ENCODE assay signal across 8 cellular contexts in the genomic region with DNA sequence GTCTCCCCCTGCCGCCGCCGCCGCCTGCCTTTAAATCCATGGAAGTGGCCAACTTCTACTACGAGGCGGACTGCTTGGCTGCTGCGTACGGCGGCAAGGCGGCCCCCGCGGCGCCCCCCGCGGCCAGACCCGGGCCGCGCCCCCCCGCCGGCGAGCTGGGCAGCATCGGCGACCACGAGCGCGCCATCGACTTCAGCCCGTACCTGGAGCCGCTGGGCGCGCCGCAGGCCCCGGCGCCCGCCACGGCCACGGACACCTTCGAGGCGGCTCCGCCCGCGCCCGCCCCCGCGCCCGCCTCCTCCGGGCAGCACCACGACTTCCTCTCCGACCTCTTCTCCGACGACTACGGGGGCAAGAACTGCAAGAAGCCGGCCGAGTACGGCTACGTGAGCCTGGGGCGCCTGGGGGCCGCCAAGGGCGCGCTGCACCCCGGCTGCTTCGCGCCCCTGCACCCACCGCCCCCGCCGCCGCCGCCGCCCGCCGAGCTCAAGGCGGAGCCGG. TPM values are rescaled to one million over a fixed set of nuclear protein-coding genes. Genes with fewer than 3 reads are reported as not detected.
A peak's percentile ranks its signal among the peaks of the same experiment; 100 is the strongest.
DNase-seq lines count a peak whose midpoint lies in the region; ATAC-seq and TF ChIP-seq lines count a peak whose summit lies in the region.

No MANE protein-coding gene starts in this region.

- TF ChIP-seq CTCF in LNCAP (IDR thresholded peaks at IDR 0.05) (peak; percentile 14; the same call in 1 of the 2 replicates), right lobe of liver (IDR thresholded peaks at IDR 0.05) (no peak)

- H3K9me3 ChIP-seq in right lobe of liver, result no peaks in the 10 kb centered on the region

- WGBS in right lobe of liver (ENCODE audit: insufficient coverage, low coverage, low lambda C conversion rate, missing lambda C conversion rate), result 0% methylated on average over 6 of the region's 73 CpGs

- peak overlapping the region; percentile 67 to 88 (median 85) for H3K4me3 ChIP-seq in right lobe of liver

- peak overlapping the region; percentile 93 for H3K27ac ChIP-seq in caudate nucleus (ENCODE audit: low read depth, low read length)
- H3K27ac ChIP-seq in right lobe of liver, result peak overlapping the region; percentile 98

- no peaks in the 10 kb centered on the region for H3K27me3 ChIP-seq in right lobe of liver

- peak; percentile 62 for DNase-seq in AG08396 (ENCODE audit: low spot score)
- DNase-seq in activated CD4-positive, CD25-positive, alpha-beta regulatory T cell treated with anti-CD3 and anti-CD28 coated beads, Interleukin-2, amount 50 U/mL, for 16 hours (ENCODE audit: low read depth, low spot score), result peak; percentile 28
- DNase-seq in caudate nucleus (lab: John Stamatoyannopoulos, UW), result peak in 17 of 61 donors; percentile 33 to 77 (median 55)
- peak; percentile 75 to 82 (median 77) for DNase-seq in right lobe of liver
- peak; percentile 59 for DNase-seq in stimulated activated CD8-positive, alpha-beta memory T cell treated with anti-CD3 and anti-CD28 coated beads, Interleukin-12 subunit alpha, Interleukin-12 subunit beta, amount 100 ng/mL, for 4 hours (ENCODE audit: low read depth)

- peaks cover 0 to 13% (median 7%) of the 10 kb centered on the region in 4 donors for H3K36me3 ChIP-seq in right lobe of liver

- peaks cover 0 to 34% (median 14%) of the 10 kb centered on the region in 4 donors for H3K4me1 ChIP-seq in right lobe of liver

- intact Hi-C loops in right lobe of liver (cut with DNase I), result loop anchor here (5.0 kb wide), 3 partner anchors 116 to 386 kb away; no protein-coding TSS in a partner anchor

- peak; percentile 21 for TF ChIP-seq POLR2A in right lobe of liver (IDR thresholded peaks at IDR 0.05)

- ATAC-seq in GM19455 (IDR thresholded peaks at IDR 0.05; ENCODE audit: unreplicated experiment), result peak; percentile 33
- peak in 1 of 4 donors; percentile 0 for ATAC-seq in right lobe of liver
- ATAC-seq in HG02852 (IDR thresholded peaks at IDR 0.05; ENCODE audit: unreplicated experiment), result no peak

RNA-seq across cellular contexts. Expression of a gene that starts 0.5 kb away (rescaled TPM):
- 100 to 1,000 TPM; 130 to 182 (median 152) TPM for total RNA-seq in right lobe of liver

RNA-seq across cellular contexts. Expression of a gene that starts 37.6 kb away (rescaled TPM):
- total RNA-seq in right lobe of liver, result 10 to 100 TPM in 5 of 6 experiments, 1 to 10 TPM in 1; 6.9 to 25.3 (median 13.7) TPM
